Comparison of ENCODE assay signal across 8 cellular contexts in the genomic region with DNA sequence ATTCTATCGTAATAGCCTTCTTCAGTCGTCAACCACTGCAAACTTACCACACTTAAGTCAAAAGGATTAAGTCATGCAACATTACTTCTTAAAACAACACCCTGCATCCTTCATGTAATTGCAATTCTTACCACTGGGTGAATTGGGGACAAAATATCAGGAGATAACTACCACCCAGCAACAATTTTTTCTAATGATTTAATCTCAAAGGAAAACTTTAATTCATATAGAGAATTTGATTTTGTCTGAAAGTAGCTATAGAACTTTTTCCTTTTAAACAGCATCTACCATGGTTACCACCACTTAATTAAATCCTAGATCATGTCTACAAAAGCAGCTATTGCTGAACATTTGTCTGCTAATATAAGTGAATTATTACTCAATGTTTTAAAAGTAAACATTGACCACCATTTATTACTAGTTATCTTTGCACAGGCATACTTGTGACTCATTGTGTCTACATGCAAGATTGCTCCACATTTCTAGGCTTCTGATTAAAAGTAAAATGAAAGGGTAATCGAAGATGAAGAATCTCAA. TPM values are rescaled to one million over a fixed set of nuclear protein-coding genes. Genes with fewer than 3 reads are reported as not detected.
A peak's percentile ranks its signal among the peaks of the same experiment; 100 is the strongest.
DNase-seq lines count a peak whose midpoint lies in the region; ATAC-seq and TF ChIP-seq lines count a peak whose summit lies in the region.

No MANE protein-coding gene starts in this region.

- no peaks in the 10 kb centered on the region for H3K9me3 ChIP-seq in psoas muscle

- peak in 1 of 4 donors; percentile 76 for ATAC-seq in psoas muscle
- no peak for ATAC-seq in HG02571 (IDR thresholded peaks at IDR 0.05; ENCODE audit: unreplicated experiment)
- no peak for ATAC-seq in GM19452 (IDR thresholded peaks at IDR 0.05; ENCODE audit: unreplicated experiment)

- no peaks in the 10 kb centered on the region for H3K27me3 ChIP-seq in psoas muscle (ENCODE audit: insufficient read depth in 3 of 3, low read length in 2 of 3)

- intact Hi-C loops in psoas muscle (cut with DNase I), result no loop called here

- H3K36me3 ChIP-seq in psoas muscle (ENCODE audit: insufficient read depth in 1 of 2, low read depth in 1 of 2), result no peaks in the 10 kb centered on the region

- H3K27ac ChIP-seq in epithelial cell of prostate (peak overlapping the region; percentile 53), psoas muscle (no peak overlapping the region)

- TF ChIP-seq CTCF in psoas muscle (IDR thresholded peaks at IDR 0.05), result peak; percentile 44

- H3K4me1 ChIP-seq in psoas muscle, result peaks cover 11% of the 10 kb centered on the region

- DNase-seq in GM03348 (ENCODE audit: low spot score) (peak; percentile 33), NCI-H226 (peak; percentile 59), epithelial cell of prostate (ENCODE audit: low read depth, low spot score) (no peak), psoas muscle (no peak), NCI-H1436 (lab: John Stamatoyannopoulos, UW) (no peak)
- no peak for DNase-seq in effector CD8-positive, alpha-beta T cell (lab: John Stamatoyannopoulos, UW)

- WGBS in psoas muscle, 3 donors, result 64 to 91% (median 67%) methylated on average over 3 of the region's 3 CpGs

- H3K4me3 ChIP-seq in psoas muscle, result no peak overlapping the region

RNA-seq across cellular contexts. Expression of a gene that starts 10.5 kb away (rescaled TPM):
- 1 to 10 TPM; 2.5 to 6.0 (median 3.2) TPM for total RNA-seq in psoas muscle
- polyA plus RNA-seq in psoas muscle, result 1 to 10 TPM; 1.2 to 9.8 (median 4.3) TPM

Comparison
In these comparisons a context has a peak if more than half of its experiments do, and no peak if none do; other contexts are left out.
1. DNase-seq: peak in GM03348 (single experiment) and NCI-H226 (single experiment); none in epithelial cell of prostate (single experiment), psoas muscle (0 of 2), effector CD8-positive, alpha-beta T cell (single experiment) and NCI-H1436 (single experiment).